28 cellular contexts compared by ENCODE assay signal in genomic region chr7:26990268-26990667, GRCh38.
DNase-seq lines count a peak whose midpoint lies in the region; ATAC-seq and TF ChIP-seq lines count a peak whose summit lies in the region.
"Had no signal": no experiment of that assay in that cellular context is flagged by ENCODE, and none has a peak within 500 bp of the region (broad histone marks: within the 10 kb centered on the region; RNA-seq: fewer than 3 reads in every experiment).

No MANE protein-coding gene starts in this region.

- TF ChIP-seq POLR2A in thyroid gland (IDR thresholded peaks at IDR 0.05) = no peak

- peaks cover 9% of the 10 kb centered on the region for H3K4me1 Mint-ChIP-seq in GM23338
- H3K4me1 Mint-ChIP-seq: B cell; naive thymus-derived CD4-positive, alpha-beta T cell; stimulated activated naive CD8-positive, alpha-beta T cell treated with anti-CD3 and anti-CD28 coated beads, Interleukin-15, amount 100 ng/mL, for 72 hours had no signal

- H3K27ac Mint-ChIP-seq in GM23338 = no peak overlapping the region
- H3K27ac Mint-ChIP-seq: B cell; naive thymus-derived CD4-positive, alpha-beta T cell; stimulated activated naive CD8-positive, alpha-beta T cell treated with anti-CD3 and anti-CD28 coated beads, Interleukin-15, amount 100 ng/mL, for 72 hours; type B pancreatic cell had no signal

- H3K9me2 ChIP-seq in GM23338 (ENCODE audit: insufficient read depth) = no peaks in the 10 kb centered on the region

- H3K9me3 Mint-ChIP-seq in GM23338 = no peaks in the 10 kb centered on the region; the same call in 2 of the 3 replicates
- H3K9me3 Mint-ChIP-seq: stimulated activated naive CD8-positive, alpha-beta T cell treated with anti-CD3 and anti-CD28 coated beads, Interleukin-15, amount 100 ng/mL, for 72 hours had no signal

- no peak overlapping the region for H3K4me2 ChIP-seq in GM23338

- H3K79me2 ChIP-seq in GM23338 (replicated peaks; ENCODE audit: insufficient read depth) = no peaks in the 10 kb centered on the region

- peaks cover 29% of the 10 kb centered on the region for H3K27me3 Mint-ChIP-seq in GM23338 (ENCODE audit: insufficient read depth, low read depth, poor library complexity)
- H3K27me3 Mint-ChIP-seq: stimulated activated naive CD8-positive, alpha-beta T cell treated with anti-CD3 and anti-CD28 coated beads, Interleukin-15, amount 100 ng/mL, for 72 hours; type B pancreatic cell had no signal

- H3K36me3 Mint-ChIP-seq in GM23338 (ENCODE audit: low read depth) = no peaks in the 10 kb centered on the region
- H3K36me3 Mint-ChIP-seq: naive thymus-derived CD4-positive, alpha-beta T cell; type B pancreatic cell had no signal

- no peak overlapping the region for H3K27ac ChIP-seq in GM23338 (ENCODE audit: low read depth)
- H3K27ac ChIP-seq in RWPE1 = no peak overlapping the region
- no peak overlapping the region for H3K27ac ChIP-seq in thyroid gland
- H3K27ac ChIP-seq: esophagus muscularis mucosa, HL-60 had no signal

- DNase-seq in GM23338 (ENCODE audit: low spot score) (no peak), RWPE1 (ENCODE audit: low spot score) (peak; percentile 11), foreskin fibroblast (peak; percentile 14 to 34), skeletal muscle cell (ENCODE audit: low read depth) (peak; percentile 56), thyroid gland (no peak)
- DNase-seq: activated CD4-positive, alpha-beta T cell treated with anti-CD3 and anti-CD28 coated beads, Interleukin-2, amount 50 U/mL, for 4 hours; activated naive CD4-positive, alpha-beta T cell; Caco-2; cerebellar nuclear complex; GDM1; MV-4-11; naive thymus-derived CD4-positive, alpha-beta T cell; NCI-H2029; NCI-H446 treated with DMSO at 0.1 percent for 48 hours; stimulated activated CD4-positive, alpha-beta T cell treated with anti-CD3 and anti-CD28 coated beads, Interleukin-4, amount 100 ng/mL, for 1 hour; stimulated activated naive CD8-positive, alpha-beta T cell treated with anti-CD3 and anti-CD28 coated beads, Interleukin-15, amount 100 ng/mL, for 72 hours; T-helper 1 cell had no signal

- TF ChIP-seq CTCF in GM23338 (conservative IDR thresholded peaks at IDR 0.05; ENCODE audit: low read depth in 2 of 2) (no peak), RWPE1 (conservative IDR thresholded peaks at IDR 0.05; ENCODE audit: low read depth) (no peak), foreskin fibroblast (IDR thresholded peaks at IDR 0.05; ENCODE audit: low read depth, low read length) (no peak), thyroid gland (IDR thresholded peaks at IDR 0.05) (no peak)

- intact Hi-C loops in thyroid gland (cut with DNase I) = no loop called here

- H3K4me1 ChIP-seq in GM23338 (ENCODE audit: insufficient read depth) (peaks cover 7% of the 10 kb centered on the region; the same call in 1 of the 2 replicates), thyroid gland (no peaks in the 10 kb centered on the region)

- 58 to 71% methylated on average over 2 of the region's 2 CpGs for WGBS in thyroid gland, 2 donors

- H3K4me3 ChIP-seq in GM23338 = no peak overlapping the region
- no peak overlapping the region for H3K4me3 ChIP-seq in foreskin fibroblast (ENCODE audit: low read depth in 1 of 2, low read length in 2 of 2)
- no peak overlapping the region for H3K4me3 ChIP-seq in skeletal muscle cell (ENCODE audit: low read depth, low read length)
- H3K4me3 ChIP-seq in thyroid gland (replicated peaks in 1 of 3) = no peak overlapping the region
- H3K4me3 ChIP-seq: esophagus muscularis mucosa, GM12878, K562, lung, skin epidermis had no signal

- H3K36me3 ChIP-seq in GM23338 (ENCODE audit: insufficient read depth) (no peaks in the 10 kb centered on the region), thyroid gland (no peaks in the 10 kb centered on the region)
- H3K36me3 ChIP-seq: esophagus muscularis mucosa had no signal

- H3K27me3 ChIP-seq in GM23338 (ENCODE audit: insufficient read depth) (peaks cover 30% of the 10 kb centered on the region), thyroid gland (no peaks in the 10 kb centered on the region)
- H3K27me3 ChIP-seq: esophagus muscularis mucosa had no signal

- no peaks in the 10 kb centered on the region for H3F3A ChIP-seq in GM23338 (replicated peaks; ENCODE audit: low read depth)

- H4K20me1 ChIP-seq in GM23338 (replicated peaks; ENCODE audit: insufficient read depth) = 0 out of 2 replicates have a peak, but pooled peaks cover 3% of the 10 kb centered on the region

- H2AFZ ChIP-seq in GM23338 = 0 out of 2 replicates have a peak overlapping the region, but pooled peaks have one; percentile 56

- POLR2A ChIA-PET in RWPE1 (lab: Yijun Ruan, JAX; ENCODE audit: low non-redundant PET) = no interaction called here

- no peak overlapping the region for H3K4me3 Mint-ChIP-seq in GM23338
- H3K4me3 Mint-ChIP-seq: B cell; naive thymus-derived CD4-positive, alpha-beta T cell; stimulated activated naive CD8-positive, alpha-beta T cell treated with anti-CD3 and anti-CD28 coated beads, Interleukin-15, amount 100 ng/mL, for 72 hours; type B pancreatic cell had no signal

- H3K9me3 ChIP-seq in thyroid gland = no peaks in the 10 kb centered on the region
- H3K9me3 ChIP-seq: Caco-2, esophagus muscularis mucosa had no signal

- CTCF ChIA-PET in RWPE1 (lab: Yijun Ruan, JAX) = no interaction called here

- ATAC-seq in GM23338 (no peak), GM19397 (IDR thresholded peaks at IDR 0.05; ENCODE audit: unreplicated experiment) (no peak), GM19035 (IDR thresholded peaks at IDR 0.05; ENCODE audit: unreplicated experiment) (no peak), HG02571 (IDR thresholded peaks at IDR 0.05; ENCODE audit: unreplicated experiment) (no peak)
- ATAC-seq: GM12878; K562; naive thymus-derived CD4-positive, alpha-beta T cell; stimulated activated naive CD8-positive, alpha-beta T cell treated with anti-CD3 and anti-CD28 coated beads, Interleukin-15, amount 100 ng/mL, for 72 hours had no signal

TF ChIP-seq in GM23338, 12 proteins besides CTCF, POLR2A, EP300 and RAD21 (continues in another document):
- TF ChIP-seq STAT1 (IDR thresholded peaks at IDR 0.05; ENCODE audit: unreplicated experiment) (no peak), POLR2AphosphoS5 (IDR thresholded peaks at IDR 0.05; ENCODE audit: low read depth) (no peak), ETS1 (IDR thresholded peaks at IDR 0.05) (no peak)

Comparison
In these comparisons a context has a peak if more than half of its experiments do, and no peak if none do; other contexts are left out.
1. DNase-seq: peak in RWPE1 (single experiment), foreskin fibroblast (2 of 2) and skeletal muscle cell (single experiment); none in GM23338 (single experiment) and thyroid gland (0 of 2).